ENCODE assay signal across 25 cellular contexts in the genomic region with DNA sequence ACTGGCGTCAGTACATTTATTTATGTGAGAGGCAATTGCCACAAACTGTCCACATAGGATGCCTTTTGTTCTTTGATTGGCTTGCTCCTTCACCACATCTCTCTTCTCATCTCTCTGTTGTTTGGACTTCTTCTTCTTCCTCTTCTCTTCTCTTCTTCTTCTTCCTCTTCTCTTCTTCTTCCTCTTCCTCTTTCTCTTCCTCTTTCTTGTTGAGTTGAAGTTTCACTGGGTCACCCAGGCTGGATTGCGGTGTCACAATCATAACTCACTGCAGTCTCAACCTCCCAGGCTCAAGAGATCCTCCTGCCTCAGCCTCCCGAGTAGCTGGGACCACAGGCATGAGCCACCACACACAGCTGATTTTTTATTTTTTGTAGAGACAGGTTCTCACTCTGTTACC.
A peak's percentile ranks its signal among the peaks of the same experiment; 100 is the strongest.
DNase-seq lines count a peak whose midpoint lies in the region; ATAC-seq and TF ChIP-seq lines count a peak whose summit lies in the region.
"Had no signal": no experiment of that assay in that cellular context is flagged by ENCODE, and none has a peak within 500 bp of the region (broad histone marks: within the 10 kb centered on the region; RNA-seq: fewer than 3 reads in every experiment).

No MANE protein-coding gene starts in this region.

- H3K36me3 ChIP-seq in Karpas-422 (ENCODE audit: insufficient read depth, low read length) = no peaks in the 10 kb centered on the region
- H3K36me3 ChIP-seq: uterus had no signal

- no peak overlapping the region for H3K4me3 ChIP-seq in Karpas-422 (ENCODE audit: low read length)
- H3K4me3 ChIP-seq: body of pancreas, uterus had no signal

- H4K20me1 ChIP-seq in Karpas-422 (ENCODE audit: insufficient read depth, low read depth, low read length) = no peaks in the 10 kb centered on the region

- H3K27ac ChIP-seq in Karpas-422 (ENCODE audit: low read length) = peak overlapping the region; percentile 17; the same call in 1 of the 2 replicates
- peak overlapping the region; percentile 55 for H3K27ac ChIP-seq in RWPE1
- H3K27ac ChIP-seq in epithelial cell of prostate = peak overlapping the region; percentile 15
- H3K27ac ChIP-seq: body of pancreas, uterus had no signal

- no peaks in the 10 kb centered on the region for H3K79me2 ChIP-seq in Karpas-422 (ENCODE audit: low read length)

- no peak for TF ChIP-seq CTCF in RWPE1 (conservative IDR thresholded peaks at IDR 0.05; ENCODE audit: low read depth)

- CTCF ChIA-PET in RWPE1 (lab: Yijun Ruan, JAX) = no interaction called here

- no peak overlapping the region for H3K9ac ChIP-seq in Karpas-422 (ENCODE audit: low read length)

- peak; percentile 69 to 78 for DNase-seq in AML-193 (lab: John Stamatoyannopoulos, UW)
- DNase-seq in Karpas-422 = peak; percentile 70
- DNase-seq in RWPE1 (ENCODE audit: low spot score) = no peak
- DNase-seq in epithelial cell of prostate (ENCODE audit: low read depth, low spot score) = no peak
- DNase-seq in NCI-H2227 (lab: John Stamatoyannopoulos, UW; ENCODE audit: unreplicated experiment) = no peak
- DNase-seq: activated CD8-positive, alpha-beta T cell treated with anti-CD3 and anti-CD28 coated beads, Interleukin-2, amount 10 ng/mL, durations not matched to agents 7 days and 5 days; activated effector memory CD4-positive, alpha-beta T cell treated with anti-CD3 and anti-CD28 coated beads, Interleukin-2, amount 50 U/mL, for 16 hours; body of pancreas; C1 segment of cervical spinal cord; H9; left cardiac atrium; mesendoderm; NCI-H1436 treated with DMSO at 0.1 percent for 48 hours; NCI-H524; occipital lobe; small intestine; substantia nigra; T-cell; uterus had no signal

- H3K9me2 ChIP-seq in Karpas-422 (replicated peaks; ENCODE audit: insufficient read depth, low read length) = no peaks in the 10 kb centered on the region

- ATAC-seq in GM18511 (IDR thresholded peaks at IDR 0.05; ENCODE audit: unreplicated experiment) (no peak), GM21619 (IDR thresholded peaks at IDR 0.05; ENCODE audit: unreplicated experiment) (no peak), HG02840 (IDR thresholded peaks at IDR 0.05; ENCODE audit: low FRiP score, unreplicated experiment) (no peak)
- ATAC-seq: activated CD4-positive, CD25-positive, alpha-beta regulatory T cell treated with anti-CD3 and anti-CD28 coated beads, Interleukin-2, amount 50 U/mL, for 24 hours; activated CD8-positive, alpha-beta T cell treated with anti-CD3 and anti-CD28 coated beads, Interleukin-2, amount 10 ng/mL, durations not matched to agents 7 days and 5 days; body of pancreas; HepG2; left cardiac atrium; stimulated activated effector memory CD8-positive, alpha-beta T cell treated with anti-CD3 and anti-CD28 coated beads, Interleukin-12 subunit alpha, Interleukin-12 subunit beta, amount 100 ng/mL, for 72 hours; T-cell had no signal

- H2AFZ ChIP-seq in Karpas-422 (ENCODE audit: low read length) = no peak overlapping the region; the same call in 1 of the 2 replicates

- H3K27me3 ChIP-seq in Karpas-422 (ENCODE audit: low read length) = no peaks in the 10 kb centered on the region
- H3K27me3 ChIP-seq: body of pancreas, uterus had no signal

- POLR2A ChIA-PET in RWPE1 (lab: Yijun Ruan, JAX; ENCODE audit: low non-redundant PET) = no interaction called here

- peaks cover 14% of the 10 kb centered on the region for H3K4me1 ChIP-seq in Karpas-422 (ENCODE audit: low read length)
- H3K4me1 ChIP-seq: body of pancreas, uterus had no signal

- no peaks in the 10 kb centered on the region for H3K9me3 ChIP-seq in Karpas-422 (ENCODE audit: low read length)
- H3K9me3 ChIP-seq: body of pancreas, uterus had no signal

- peak overlapping the region; percentile 14 for H3K4me2 ChIP-seq in Karpas-422 (ENCODE audit: low read depth, low read length, poor library complexity, severe bottlenecking)

Comparison
In these comparisons a context has a peak if more than half of its experiments do, and no peak if none do; other contexts are left out.
1. DNase-seq: peak in AML-193 (2 of 2) and Karpas-422 (single experiment); none in RWPE1 (single experiment), epithelial cell of prostate (single experiment) and NCI-H2227 (single experiment).
2. Peak in every context shown above with its lines, with median percentiles within 50 percentile points of each other: H3K27ac ChIP-seq.